Comparison of ENCODE assay signal across 8 cellular contexts in the genomic region with DNA sequence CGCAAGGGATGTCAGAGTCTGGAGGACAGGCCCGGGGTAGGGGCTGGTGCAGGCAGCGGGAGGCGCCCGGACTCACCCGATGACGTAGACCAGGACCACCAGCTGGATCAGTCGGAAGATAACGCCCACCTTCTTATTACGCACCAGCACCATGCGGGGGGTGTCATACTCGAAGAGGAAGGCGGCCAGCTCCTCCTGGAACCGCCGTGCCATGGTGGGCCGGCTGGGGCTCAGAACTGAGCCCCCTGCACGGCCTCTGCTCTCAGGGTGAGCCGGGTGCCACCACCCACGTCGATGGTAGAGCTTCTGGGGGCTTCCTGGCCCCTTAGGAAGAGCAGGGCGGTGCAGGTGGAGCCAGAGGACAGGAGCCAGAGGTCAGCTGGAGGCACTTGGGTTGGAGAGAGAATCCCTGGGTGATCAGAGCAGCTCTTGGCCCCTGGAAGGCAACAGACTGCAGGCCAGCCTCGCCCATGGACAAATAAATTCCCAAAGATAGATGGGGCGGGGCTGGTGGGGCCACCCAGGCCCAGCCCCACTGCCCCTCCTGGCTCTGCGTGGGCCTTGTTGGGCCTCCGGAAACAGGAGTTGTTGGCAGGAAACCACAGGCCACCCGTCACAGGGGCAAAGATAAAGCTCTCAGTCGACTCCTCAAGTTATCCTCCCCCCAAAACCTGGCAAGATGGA. TPM values are rescaled to one million over a fixed set of nuclear protein-coding genes. Genes with fewer than 3 reads are reported as not detected.
DNase-seq lines count a peak whose midpoint lies in the region; ATAC-seq and TF ChIP-seq lines count a peak whose summit lies in the region.

TSS of gene P2RX1 (minus strand) at position 453 of the 684 bp plus-strand sequence. CDS start at position 213, 240 bp downstream.

- no peak for TF ChIP-seq CTCF in DOHH2 (IDR thresholded peaks at IDR 0.05; ENCODE audit: low read depth, low read length, poor library complexity, severe bottlenecking)
- TF ChIP-seq CTCF in ascending aorta (IDR thresholded peaks at IDR 0.05): no peak
- TF ChIP-seq CTCF in osteoblast (IDR thresholded peaks at IDR 0.05; ENCODE audit: extremely low read depth, low read depth, low read length): no peak

- peak within 1 kb of the TSS; percentile 29 for H2AFZ ChIP-seq in osteoblast (ENCODE audit: low read length)

- H3K9me3 ChIP-seq in DOHH2 (ENCODE audit: control insufficient read depth, insufficient read depth, low read length) (no peaks in the 10 kb centered on the region), ascending aorta (no peaks in the 10 kb centered on the region), osteoblast (ENCODE audit: low read depth, low read length) (no peaks in the 10 kb centered on the region), MG63 (no peaks in the 10 kb centered on the region)

- H3K27ac ChIP-seq in DOHH2 (ENCODE audit: low read depth, low read length) (peak within 1 kb of the TSS; percentile 83), ascending aorta (peak within 1 kb of the TSS; percentile 50 to 88), osteoblast (ENCODE audit: low read depth, low read length) (no peak within 1 kb of the TSS)

- peaks cover 18% of the 10 kb centered on the region for H3F3A ChIP-seq in DOHH2 (ENCODE audit: control insufficient read depth, insufficient read depth)

- H3K27me3 ChIP-seq in DOHH2 (ENCODE audit: control insufficient read depth, low read length): no peaks in the 10 kb centered on the region
- no peaks in the 10 kb centered on the region for H3K27me3 ChIP-seq in ascending aorta
- no peaks in the 10 kb centered on the region for H3K27me3 ChIP-seq in osteoblast (ENCODE audit: insufficient read depth, low read length)
- no peaks in the 10 kb centered on the region for H3K27me3 ChIP-seq in MG63

- H3K79me2 ChIP-seq in DOHH2 (ENCODE audit: control insufficient read depth, low read length) (peaks cover 28% of the 10 kb centered on the region), osteoblast (ENCODE audit: insufficient read depth, low read length) (no peaks in the 10 kb centered on the region)

- H3K9me2 ChIP-seq in DOHH2 (replicated peaks; ENCODE audit: control insufficient read depth, low read length): no peaks in the 10 kb centered on the region

- ATAC-seq in HG02884 (IDR thresholded peaks at IDR 0.05; ENCODE audit: unreplicated experiment): no peak

- peak; percentile 94 for DNase-seq in NOMO-1 treated with DMSO at 0.1 percent for 48 hours (lab: John Stamatoyannopoulos, UW; ENCODE audit: unreplicated experiment)
- DNase-seq in ascending aorta (ENCODE audit: low spot score in 2 of 2): no peak
- DNase-seq in osteoblast (ENCODE audit: insufficient read length, low spot score, missing footprints): peak; percentile 81
- no peak for DNase-seq in MG63
- DNase-seq in NCI-H2107 (lab: John Stamatoyannopoulos, UW): no peak
- no peak for DNase-seq in NCI-H1092 (lab: John Stamatoyannopoulos, UW)

- H3K4me2 ChIP-seq in DOHH2 (ENCODE audit: low read length): peak within 1 kb of the TSS; percentile 88
- no peak within 1 kb of the TSS for H3K4me2 ChIP-seq in osteoblast (ENCODE audit: insufficient read depth, low read length)

- H3K36me3 ChIP-seq in DOHH2 (ENCODE audit: control insufficient read depth, low read length) (peaks cover 4% of the 10 kb centered on the region), ascending aorta (no peaks in the 10 kb centered on the region), osteoblast (ENCODE audit: insufficient read depth, low read length) (no peaks in the 10 kb centered on the region), MG63 (no peaks in the 10 kb centered on the region)

- intact Hi-C loops in ascending aorta (cut with DNase I): loop anchor here (2.0 kb wide), 1 partner anchor 159 kb away; no protein-coding TSS in a partner anchor

- H3K4me1 ChIP-seq in DOHH2 (ENCODE audit: control insufficient read depth, low read length) (peaks cover 74% of the 10 kb centered on the region), ascending aorta (peaks cover 9 to 17% of the 10 kb centered on the region in 2 donors), osteoblast (ENCODE audit: insufficient read depth, low read length) (no peaks in the 10 kb centered on the region)

- peak within 1 kb of the TSS; percentile 71 for H3K4me3 ChIP-seq in DOHH2 (ENCODE audit: low read length)
- H3K4me3 ChIP-seq in ascending aorta: no peak within 1 kb of the TSS
- no peak within 1 kb of the TSS for H3K4me3 ChIP-seq in osteoblast (ENCODE audit: insufficient read depth, low read length)
- no peak within 1 kb of the TSS for H3K4me3 ChIP-seq in MG63

- H4K20me1 ChIP-seq in DOHH2 (ENCODE audit: control insufficient read depth, insufficient read depth, low read depth, low read length) (no peaks in the 10 kb centered on the region), osteoblast (ENCODE audit: insufficient read depth, low read length) (no peaks in the 10 kb centered on the region)

RNA-seq across cellular contexts. Expression of gene P2RX1, which starts in this region (rescaled TPM):
- total RNA-seq in ascending aorta: not detected
- total RNA-seq in osteoblast: under 0.01 TPM in 1 of 2 replicates, not detected in the other
- not detected in 2 replicates for total RNA-seq in MG63 (2014; rRNA removed; shearing (Covaris generic); ENCODE audit: low replicate concordance)

Comparison
In these comparisons a context has a peak if more than half of its experiments do, and no peak if none do; other contexts are left out.
1. Peak in DNase-seq in osteoblast; RNA of the gene not detected or under 1 TPM.